1 cellular context compared by ENCODE assay signal in genomic region chr16:57661936-57662906, GRCh38.
TF ChIP-seq lines count a peak whose summit lies in the region.

No MANE protein-coding gene starts in this region.

TF ChIP-seq in K562, 482 proteins besides CTCF, POLR2A, EP300 and RAD21:
- TF ChIP-seq TFE3 (CRISPR knock-in tag; IDR thresholded peaks at IDR 0.05) (peak; percentile 25), NFIC (IDR thresholded peaks at IDR 0.05) (peak; percentile 72), USF1 (CRISPR knock-in tag; IDR thresholded peaks at IDR 0.05) (peak; percentile 48), LARP7 (IDR thresholded peaks at IDR 0.05) (no peak), ADNP (tag; IDR thresholded peaks at IDR 0.05) (no peak; the same call in 1 of the 2 replicates), CBX1 (IDR thresholded peaks at IDR 0.05; ENCODE audit: low read depth) (no peak), MTA1 (IDR thresholded peaks at IDR 0.05; ENCODE audit: borderline replicate concordance) (no peak), FIP1L1 (IDR thresholded peaks at IDR 0.05; ENCODE audit: low read depth, low read length, poor library complexity, severe bottlenecking) (no peak), SMAD4 (CRISPR knock-in tag; conservative IDR thresholded peaks at IDR 0.05) (no peak), ZNF57 (CRISPR knock-in tag; IDR thresholded peaks at IDR 0.05) (no peak), ZKSCAN1 (IDR thresholded peaks at IDR 0.05; ENCODE audit: low read depth, low read length) (peak; percentile 92), ZNF561 (CRISPR knock-in tag; conservative IDR thresholded peaks at IDR 0.05) (no peak), KDM1A (IDR thresholded peaks at IDR 0.05) (peak; percentile 13 to 32; a peak in 1 of 4 replicates), NFE2L1 (tag; IDR thresholded peaks at IDR 0.05; ENCODE audit: borderline replicate concordance, low read depth) (no peak), BCOR (IDR thresholded peaks at IDR 0.05) (peak; percentile 55; the same call in 1 of the 2 replicates), HDAC2 (IDR thresholded peaks at IDR 0.05) (0 out of 2 replicates have a peak, but pooled peaks have one; percentile 38), USF2 (CRISPR knock-in tag; IDR thresholded peaks at IDR 0.05) (peak; percentile 56), RBM25 (IDR thresholded peaks at IDR 0.05; ENCODE audit: low read depth, low read length, severe bottlenecking) (peak; percentile 36)
